ENCODE assay signal across 10 cellular contexts in genomic region chr20:7841967-7842301, GRCh38.
A peak's percentile ranks its signal among the peaks of the same experiment; 100 is the strongest.
DNase-seq lines count a peak whose midpoint lies in the region; FAIRE-seq and TF ChIP-seq lines count a peak whose summit lies in the region.
"Had no signal": no experiment of that assay in that cellular context is flagged by ENCODE, and none has a peak within 500 bp of the region (broad histone marks: within the 10 kb centered on the region; RNA-seq: fewer than 3 reads in every experiment).

No MANE protein-coding gene starts in this region.

- TF ChIP-seq CTCF in brain microvascular endothelial cell (IDR thresholded peaks at IDR 0.05; ENCODE audit: low read depth, low read length, missing control alignments): no peak
- no peak for TF ChIP-seq CTCF in right atrium auricular region (IDR thresholded peaks at IDR 0.05)

- H3K36me3 ChIP-seq in brain microvascular endothelial cell (replicated peaks) (no peaks in the 10 kb centered on the region), right atrium auricular region (no peaks in the 10 kb centered on the region)

- no peak overlapping the region for H3K4me3 ChIP-seq in brain microvascular endothelial cell (ENCODE audit: low read depth, low read length)
- H3K4me3 ChIP-seq in right atrium auricular region: no peak overlapping the region
- H3K4me3 ChIP-seq: lung had no signal

- H3K4me1 ChIP-seq in right atrium auricular region: no peaks in the 10 kb centered on the region

- DNase-seq in HPDE6-E6E7 (ENCODE audit: extremely low spot score): peak; percentile 91
- peak; percentile 73 for DNase-seq in brain microvascular endothelial cell
- DNase-seq in right atrium auricular region (ENCODE audit: low spot score): peak; percentile 66
- peak; percentile 77 for DNase-seq in urothelium cell line (ENCODE audit: low spot score)
- DNase-seq in SIG-M5 (lab: John Stamatoyannopoulos, UW): no peak
- DNase-seq in NCI-H2196 (lab: John Stamatoyannopoulos, UW; ENCODE audit: unreplicated experiment): no peak
- DNase-seq in CD1c-positive myeloid dendritic cell (ENCODE audit: extremely low spot score): no peak
- DNase-seq: NCI-H748 treated with DMSO at 0.1 percent for 48 hours; stimulated activated CD4-positive, alpha-beta T cell treated with anti-CD3 and anti-CD28 coated beads, Interleukin-4, amount 100 ng/mL, for 1 hour had no signal

- in situ Hi-C loops in brain microvascular endothelial cell (cut with HindIII; ENCODE audit: low pct_ligation_motif_present, low sequenced_read_pairs): no loop called here

- H3K27ac ChIP-seq in brain microvascular endothelial cell (peak overlapping the region; percentile 53), right atrium auricular region (peak overlapping the region in 1 of 2 donors; percentile 47)

- H3K27me3 ChIP-seq in brain microvascular endothelial cell (replicated peaks): no peaks in the 10 kb centered on the region
- H3K27me3 ChIP-seq in right atrium auricular region: no peaks in the 10 kb centered on the region

- no peak for FAIRE-seq in urothelium cell line (lab: Jason Lieb, UNC)

- no peaks in the 10 kb centered on the region for H3K9me3 ChIP-seq in right atrium auricular region

Comparison
In these comparisons a context has a peak if more than half of its experiments do, and no peak if none do; other contexts are left out.
1. DNase-seq: peak in HPDE6-E6E7 (single experiment), brain microvascular endothelial cell (single experiment), right atrium auricular region (single experiment) and urothelium cell line (single experiment); none in SIG-M5 (single experiment), NCI-H2196 (single experiment) and CD1c-positive myeloid dendritic cell (single experiment).